ENCODE assay signal across 8 cellular contexts in genomic region chr17:45231481-45232116, GRCh38. TPM values are rescaled to one million over a fixed set of nuclear protein-coding genes. Genes with fewer than 3 reads are reported as not detected.
DNase-seq lines count a peak whose midpoint lies in the region; ATAC-seq and TF ChIP-seq lines count a peak whose summit lies in the region.

No MANE protein-coding gene starts in this region.

- peak overlapping the region; percentile 59 for H3K27ac Mint-ChIP-seq in activated CD8-positive, alpha-beta memory T cell treated with anti-CD3 and anti-CD28 coated beads, Interleukin-2, amount 10 ng/mL, durations not matched to agents 7 days and 5 days

- DNase-seq in activated CD8-positive, alpha-beta memory T cell treated with anti-CD3 and anti-CD28 coated beads, Interleukin-2, amount 10 ng/mL, durations not matched to agents 7 days and 5 days = no peak
- no peak for DNase-seq in activated CD8-positive, alpha-beta memory T cell treated with anti-CD3 and anti-CD28 coated beads, Interleukin-2, amount 50 U/mL, for 4 hours
- DNase-seq in RPMI8226 (peak; percentile 33), fibroblast of pulmonary artery (ENCODE audit: low read depth) (no peak), SIG-M5 treated with dmso at 0.1 percent for 504 hours (lab: John Stamatoyannopoulos, UW; ENCODE audit: unreplicated experiment) (no peak)
- peak; percentile 68 for DNase-seq in stimulated activated naive CD8-positive, alpha-beta T cell treated with anti-CD3 and anti-CD28 coated beads, Interleukin-15, Interleukin-2, amounts not matched to agents 100 U/mL and 50 U/mL, for 24 hours

- peak; percentile 35 for TF ChIP-seq CTCF in fibroblast of pulmonary artery (IDR thresholded peaks at IDR 0.05; ENCODE audit: low read length, missing control alignments)

- CTCF ChIA-PET in activated CD8-positive, alpha-beta memory T cell treated with anti-CD3 and anti-CD28 coated beads, Interleukin-2, amount 10 ng/mL, durations not matched to agents 7 days and 5 days (lab: Charles Lee) = interaction anchor here (0.6 to 16.1 kb wide), 9 partner anchors 9 to 154 kb away, joined by 3 to 386 read pairs (median 7); partner anchors contain the start of genes ACBD4, FMNL1 and HEXIM1

- H3K4me3 ChIP-seq in fibroblast of pulmonary artery (replicated peaks; ENCODE audit: low read depth, low read length) = no peak overlapping the region

- peaks cover 82% of the 10 kb centered on the region for H3K4me1 Mint-ChIP-seq in activated CD8-positive, alpha-beta memory T cell treated with anti-CD3 and anti-CD28 coated beads, Interleukin-2, amount 10 ng/mL, durations not matched to agents 7 days and 5 days

- H3K9me3 Mint-ChIP-seq in activated CD8-positive, alpha-beta memory T cell treated with anti-CD3 and anti-CD28 coated beads, Interleukin-2, amount 10 ng/mL, durations not matched to agents 7 days and 5 days (ENCODE audit: low read depth) = no peaks in the 10 kb centered on the region

- no peak overlapping the region for H3K4me3 Mint-ChIP-seq in activated CD8-positive, alpha-beta memory T cell treated with anti-CD3 and anti-CD28 coated beads, Interleukin-2, amount 10 ng/mL, durations not matched to agents 7 days and 5 days

- no peak for ATAC-seq in activated CD8-positive, alpha-beta memory T cell treated with anti-CD3 and anti-CD28 coated beads, Interleukin-2, amount 10 ng/mL, durations not matched to agents 7 days and 5 days
- no peak for ATAC-seq in stimulated activated naive CD8-positive, alpha-beta T cell treated with anti-CD3 and anti-CD28 coated beads, Interleukin-15, Interleukin-2, amounts not matched to agents 100 U/mL and 50 U/mL, for 24 hours
- ATAC-seq in HG03039 (IDR thresholded peaks at IDR 0.05; ENCODE audit: unreplicated experiment) (no peak), HG03432 (IDR thresholded peaks at IDR 0.05; ENCODE audit: unreplicated experiment) (no peak)

- H3K27me3 Mint-ChIP-seq in activated CD8-positive, alpha-beta memory T cell treated with anti-CD3 and anti-CD28 coated beads, Interleukin-2, amount 10 ng/mL, durations not matched to agents 7 days and 5 days = no peaks in the 10 kb centered on the region

- peaks cover 41% of the 10 kb centered on the region for H3K36me3 Mint-ChIP-seq in activated CD8-positive, alpha-beta memory T cell treated with anti-CD3 and anti-CD28 coated beads, Interleukin-2, amount 10 ng/mL, durations not matched to agents 7 days and 5 days

RNA-seq across cellular contexts. Expression of gene FMNL1, which starts 9.9 kb away (rescaled TPM):
- 100 to 1,000 TPM; 482 to 504 TPM for total RNA-seq in activated CD8-positive, alpha-beta memory T cell treated with anti-CD3 and anti-CD28 coated beads, Interleukin-2, amount 10 ng/mL, durations not matched to agents 7 days and 5 days

RNA-seq across cellular contexts. Expression of gene SPATA32, which starts 30.3 kb away (rescaled TPM):
- under 1 TPM; 0.23 to 0.49 TPM for total RNA-seq in activated CD8-positive, alpha-beta memory T cell treated with anti-CD3 and anti-CD28 coated beads, Interleukin-2, amount 10 ng/mL, durations not matched to agents 7 days and 5 days

Comparison
In these comparisons a context has a peak if more than half of its experiments do, and no peak if none do; other contexts are left out.
1. DNase-seq: peak in RPMI8226 (single experiment) and stimulated activated naive CD8-positive, alpha-beta T cell treated with anti-CD3 and anti-CD28 coated beads, Interleukin-15, Interleukin-2, amounts not matched to agents 100 U/mL and 50 U/mL, for 24 hours (single experiment); none in activated CD8-positive, alpha-beta memory T cell treated with anti-CD3 and anti-CD28 coated beads, Interleukin-2, amount 10 ng/mL, durations not matched to agents 7 days and 5 days (single experiment), activated CD8-positive, alpha-beta memory T cell treated with anti-CD3 and anti-CD28 coated beads, Interleukin-2, amount 50 U/mL, for 4 hours (single experiment), fibroblast of pulmonary artery (single experiment) and SIG-M5 treated with dmso at 0.1 percent for 504 hours (single experiment).